ENCODE assay signal across 23 cellular contexts in genomic region chrX:148956352-148956751, GRCh38.
"Had no signal": no experiment of that assay in that cellular context is flagged by ENCODE, and none has a peak within 500 bp of the region (broad histone marks: within the 10 kb centered on the region; RNA-seq: fewer than 3 reads in every experiment).

No MANE protein-coding gene starts in this region.

- H3K4me1 ChIP-seq: left lung, right atrium auricular region, right lobe of liver, stomach, testis, thyroid gland, transverse colon, upper lobe of left lung, vagina had no signal

- H3K27ac ChIP-seq: left lung, ovary, right atrium auricular region, right lobe of liver, stomach, testis, thyroid gland, transverse colon, upper lobe of left lung, vagina had no signal

- DNase-seq: hypothalamus; immature natural killer cell; kidney; left colon; left lung; mesendoderm; naive thymus-derived CD4-positive, alpha-beta T cell; ovary; right lobe of liver; stimulated activated CD4-positive, alpha-beta T cell treated with anti-CD3 and anti-CD28 coated beads, Interleukin-1b, Interleukin-23, amount 100 ng/mL, for 48 hours; stimulated activated CD4-positive, alpha-beta T cell treated with anti-CD3 and anti-CD28 coated beads, Interleukin-2, amount 100 ng/mL, for 48 hours; stimulated activated naive B cell treated with anti-CD40 and anti-IgM and Interleukin-4, amounts not matched to agents 10 μg/mL and 1 μg/mL and 100 μg/mL, for 72 hours; stimulated activated naive CD8-positive, alpha-beta T cell treated with anti-CD3 and anti-CD28 coated beads, Interleukin-15, Interleukin-2, amounts not matched to agents 100 U/mL and 50 U/mL, for 24 hours; stomach; testis; thyroid gland; transverse colon; upper lobe of left lung had no signal

- H3K4me3 ChIP-seq: left lung, lung, ovary, right atrium auricular region, right lobe of liver, smooth muscle cell, stomach, testis, thyroid gland, transverse colon, upper lobe of left lung, vagina had no signal

- H3K36me3 ChIP-seq: left lung, ovary, right atrium auricular region, right lobe of liver, stomach, thyroid gland, transverse colon, upper lobe of left lung, vagina had no signal

- H3K27me3 ChIP-seq: left lung, ovary, right atrium auricular region, right lobe of liver, stomach, testis, thyroid gland, transverse colon, upper lobe of left lung, vagina had no signal

- FAIRE-seq: islet of Langerhans, kidney had no signal

- H3K9me3 ChIP-seq: left lung, ovary, right atrium auricular region, right lobe of liver, stomach, testis, thyroid gland, transverse colon, upper lobe of left lung, vagina had no signal
